In the genomic region with DNA sequence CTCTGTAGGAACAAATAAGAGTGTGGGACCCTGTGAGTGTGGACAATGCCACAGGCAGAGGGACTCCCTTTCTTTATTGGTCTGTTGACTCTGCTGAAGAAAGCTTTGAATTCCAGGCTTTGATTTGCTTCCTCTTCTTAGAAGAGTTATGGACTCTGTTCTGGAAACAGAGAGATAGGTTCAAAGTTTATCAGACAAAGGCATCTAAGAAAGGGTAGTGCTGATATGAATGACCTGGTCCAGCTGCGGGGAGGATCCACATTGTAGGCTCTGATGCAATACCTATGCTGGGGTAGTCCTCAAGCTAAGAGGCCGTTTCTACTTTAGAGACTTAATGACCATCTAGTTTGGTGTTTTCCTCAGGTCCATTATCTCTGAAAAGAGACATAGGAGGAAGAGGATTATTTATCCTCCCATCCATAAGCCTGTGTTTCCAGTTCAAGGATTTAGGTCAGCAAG, we compare ENCODE assay signal across 1 cellular context.
TF ChIP-seq lines count a peak whose summit lies in the region.

No MANE protein-coding gene starts in this region.

TF ChIP-seq in HepG2, 621 proteins besides CTCF, POLR2A, EP300 and RAD21 (continued from another document and continues in another):
- TF ChIP-seq SP140L (CRISPR knock-in tag; IDR thresholded peaks at IDR 0.05; ENCODE audit: borderline replicate concordance) (no peak), HNRNPK (IDR thresholded peaks at IDR 0.05; ENCODE audit: low read depth, low read length, poor library complexity, severe bottlenecking) (no peak), KMT2B (CRISPR knock-in tag; IDR thresholded peaks at IDR 0.05) (no peak), ZNF775 (CRISPR knock-in tag; IDR thresholded peaks at IDR 0.05; ENCODE audit: borderline replicate concordance) (no peak), GZF1 (CRISPR knock-in tag; IDR thresholded peaks at IDR 0.05) (no peak), TP53 (CRISPR knock-in tag; conservative IDR thresholded peaks at IDR 0.05) (no peak), NFKBIZ (CRISPR knock-in tag; IDR thresholded peaks at IDR 0.05) (no peak), MAF1 (CRISPR knock-in tag; IDR thresholded peaks at IDR 0.05; ENCODE audit: borderline replicate concordance) (no peak), NKX3-1 (CRISPR knock-in tag; IDR thresholded peaks at IDR 0.05) (no peak), ZNF572 (CRISPR knock-in tag; IDR thresholded peaks at IDR 0.05) (no peak), SMC3 (IDR thresholded peaks at IDR 0.05; ENCODE audit: low read length) (peak; percentile 16; the same call in 1 of the 2 replicates), ARHGAP35 (CRISPR knock-in tag; IDR thresholded peaks at IDR 0.05; ENCODE audit: borderline replicate concordance) (no peak), REL (CRISPR knock-in tag; conservative IDR thresholded peaks at IDR 0.05) (no peak), SMAD3 (CRISPR knock-in tag; IDR thresholded peaks at IDR 0.05) (0 out of 2 replicates have a peak, but pooled peaks have one; percentile 32), XRCC5 (optimal IDR thresholded peaks at IDR 0.05; ENCODE audit: low read length) (no peak), ELF1 (CRISPR knock-in tag; IDR thresholded peaks at IDR 0.05) (no peak), PCBP1 (IDR thresholded peaks at IDR 0.05; ENCODE audit: borderline replicate concordance, low read depth, low read length) (no peak), NR2C2 (CRISPR knock-in tag; IDR thresholded peaks at IDR 0.05; ENCODE audit: borderline replicate concordance) (peak; percentile 44; the same call in 1 of the 2 replicates), ZNF354B (CRISPR knock-in tag; IDR thresholded peaks at IDR 0.05) (no peak), RFXAP (CRISPR knock-in tag; IDR thresholded peaks at IDR 0.05; ENCODE audit: borderline replicate concordance) (no peak), ZNF839 (CRISPR knock-in tag; IDR thresholded peaks at IDR 0.05; ENCODE audit: borderline replicate concordance) (no peak), KDM5A (IDR thresholded peaks at IDR 0.05; ENCODE audit: borderline replicate concordance, low read length) (no peak), MTF2 (CRISPR knock-in tag; IDR thresholded peaks at IDR 0.05; ENCODE audit: borderline replicate concordance) (no peak), U2AF1 (optimal IDR thresholded peaks at IDR 0.05; ENCODE audit: low read depth, low read length) (no peak), MATR3 (CRISPR knock-in tag; IDR thresholded peaks at IDR 0.05) (no peak), RBM22 (optimal IDR thresholded peaks at IDR 0.05; ENCODE audit: low read length) (no peak), ZNF83 (CRISPR knock-in tag; IDR thresholded peaks at IDR 0.05; ENCODE audit: borderline replicate concordance) (no peak)
- TF ChIP-seq, protein P1, sequence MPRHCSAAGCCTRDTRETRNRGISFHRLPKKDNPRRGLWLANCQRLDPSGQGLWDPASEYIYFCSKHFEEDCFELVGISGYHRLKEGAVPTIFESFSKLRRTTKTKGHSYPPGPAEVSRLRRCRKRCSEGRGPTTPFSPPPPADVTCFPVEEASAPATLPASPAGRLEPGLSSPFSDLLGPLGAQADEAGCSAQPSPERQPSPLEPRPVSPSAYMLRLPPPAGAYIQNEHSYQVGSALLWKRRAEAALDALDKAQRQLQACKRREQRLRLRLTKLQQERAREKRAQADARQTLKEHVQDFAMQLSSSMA (CRISPR knock-in tag; IDR thresholded peaks at IDR 0.05): no peak
- TF ChIP-seq, protein P2, sequence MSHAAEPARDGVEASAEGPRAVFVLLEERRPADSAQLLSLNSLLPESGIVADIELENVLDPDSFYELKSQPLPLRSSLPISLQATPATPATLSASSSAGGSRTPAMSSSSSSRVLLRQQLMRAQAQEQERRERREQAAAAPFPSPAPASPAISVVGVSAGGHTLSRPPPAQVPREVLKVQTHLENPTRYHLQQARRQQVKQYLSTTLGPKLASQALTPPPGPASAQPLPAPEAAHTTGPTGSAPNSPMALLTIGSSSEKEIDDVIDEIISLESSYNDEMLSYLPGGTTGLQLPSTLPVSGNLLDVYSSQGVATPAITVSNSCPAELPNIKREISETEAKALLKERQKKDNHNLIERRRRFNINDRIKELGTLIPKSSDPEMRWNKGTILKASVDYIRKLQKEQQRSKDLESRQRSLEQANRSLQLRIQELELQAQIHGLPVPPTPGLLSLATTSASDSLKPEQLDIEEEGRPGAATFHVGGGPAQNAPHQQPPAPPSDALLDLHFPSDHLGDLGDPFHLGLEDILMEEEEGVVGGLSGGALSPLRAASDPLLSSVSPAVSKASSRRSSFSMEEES (CRISPR knock-in tag; IDR thresholded peaks at IDR 0.05): no peak
- TF ChIP-seq, protein P3, sequence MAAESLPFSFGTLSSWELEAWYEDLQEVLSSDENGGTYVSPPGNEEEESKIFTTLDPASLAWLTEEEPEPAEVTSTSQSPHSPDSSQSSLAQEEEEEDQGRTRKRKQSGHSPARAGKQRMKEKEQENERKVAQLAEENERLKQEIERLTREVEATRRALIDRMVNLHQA (CRISPR knock-in tag; IDR thresholded peaks at IDR 0.05): no peak
- TF ChIP-seq, protein P4, sequence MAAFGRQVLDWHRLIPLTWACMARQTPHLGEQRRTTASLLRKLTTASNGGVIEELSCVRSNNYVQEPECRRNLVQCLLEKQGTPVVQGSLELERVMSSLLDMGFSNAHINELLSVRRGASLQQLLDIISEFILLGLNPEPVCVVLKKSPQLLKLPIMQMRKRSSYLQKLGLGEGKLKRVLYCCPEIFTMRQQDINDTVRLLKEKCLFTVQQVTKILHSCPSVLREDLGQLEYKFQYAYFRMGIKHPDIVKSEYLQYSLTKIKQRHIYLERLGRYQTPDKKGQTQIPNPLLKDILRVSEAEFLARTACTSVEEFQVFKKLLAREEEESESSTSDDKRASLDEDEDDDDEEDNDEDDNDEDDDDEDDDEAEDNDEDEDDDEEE (CRISPR knock-in tag; IDR thresholded peaks at IDR 0.05): no peak
- TF ChIP-seq, protein P5, sequence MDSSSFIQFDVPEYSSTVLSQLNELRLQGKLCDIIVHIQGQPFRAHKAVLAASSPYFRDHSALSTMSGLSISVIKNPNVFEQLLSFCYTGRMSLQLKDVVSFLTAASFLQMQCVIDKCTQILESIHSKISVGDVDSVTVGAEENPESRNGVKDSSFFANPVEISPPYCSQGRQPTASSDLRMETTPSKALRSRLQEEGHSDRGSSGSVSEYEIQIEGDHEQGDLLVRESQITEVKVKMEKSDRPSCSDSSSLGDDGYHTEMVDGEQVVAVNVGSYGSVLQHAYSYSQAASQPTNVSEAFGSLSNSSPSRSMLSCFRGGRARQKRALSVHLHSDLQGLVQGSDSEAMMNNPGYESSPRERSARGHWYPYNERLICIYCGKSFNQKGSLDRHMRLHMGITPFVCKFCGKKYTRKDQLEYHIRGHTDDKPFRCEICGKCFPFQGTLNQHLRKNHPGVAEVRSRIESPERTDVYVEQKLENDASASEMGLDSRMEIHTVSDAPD (CRISPR knock-in tag; IDR thresholded peaks at IDR 0.05): no peak
- TF ChIP-seq, protein P6, sequence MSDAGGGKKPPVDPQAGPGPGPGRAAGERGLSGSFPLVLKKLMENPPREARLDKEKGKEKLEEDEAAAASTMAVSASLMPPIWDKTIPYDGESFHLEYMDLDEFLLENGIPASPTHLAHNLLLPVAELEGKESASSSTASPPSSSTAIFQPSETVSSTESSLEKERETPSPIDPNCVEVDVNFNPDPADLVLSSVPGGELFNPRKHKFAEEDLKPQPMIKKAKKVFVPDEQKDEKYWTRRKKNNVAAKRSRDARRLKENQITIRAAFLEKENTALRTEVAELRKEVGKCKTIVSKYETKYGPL (CRISPR knock-in tag; IDR thresholded peaks at IDR 0.05): no peak
- TF ChIP-seq, protein P7, sequence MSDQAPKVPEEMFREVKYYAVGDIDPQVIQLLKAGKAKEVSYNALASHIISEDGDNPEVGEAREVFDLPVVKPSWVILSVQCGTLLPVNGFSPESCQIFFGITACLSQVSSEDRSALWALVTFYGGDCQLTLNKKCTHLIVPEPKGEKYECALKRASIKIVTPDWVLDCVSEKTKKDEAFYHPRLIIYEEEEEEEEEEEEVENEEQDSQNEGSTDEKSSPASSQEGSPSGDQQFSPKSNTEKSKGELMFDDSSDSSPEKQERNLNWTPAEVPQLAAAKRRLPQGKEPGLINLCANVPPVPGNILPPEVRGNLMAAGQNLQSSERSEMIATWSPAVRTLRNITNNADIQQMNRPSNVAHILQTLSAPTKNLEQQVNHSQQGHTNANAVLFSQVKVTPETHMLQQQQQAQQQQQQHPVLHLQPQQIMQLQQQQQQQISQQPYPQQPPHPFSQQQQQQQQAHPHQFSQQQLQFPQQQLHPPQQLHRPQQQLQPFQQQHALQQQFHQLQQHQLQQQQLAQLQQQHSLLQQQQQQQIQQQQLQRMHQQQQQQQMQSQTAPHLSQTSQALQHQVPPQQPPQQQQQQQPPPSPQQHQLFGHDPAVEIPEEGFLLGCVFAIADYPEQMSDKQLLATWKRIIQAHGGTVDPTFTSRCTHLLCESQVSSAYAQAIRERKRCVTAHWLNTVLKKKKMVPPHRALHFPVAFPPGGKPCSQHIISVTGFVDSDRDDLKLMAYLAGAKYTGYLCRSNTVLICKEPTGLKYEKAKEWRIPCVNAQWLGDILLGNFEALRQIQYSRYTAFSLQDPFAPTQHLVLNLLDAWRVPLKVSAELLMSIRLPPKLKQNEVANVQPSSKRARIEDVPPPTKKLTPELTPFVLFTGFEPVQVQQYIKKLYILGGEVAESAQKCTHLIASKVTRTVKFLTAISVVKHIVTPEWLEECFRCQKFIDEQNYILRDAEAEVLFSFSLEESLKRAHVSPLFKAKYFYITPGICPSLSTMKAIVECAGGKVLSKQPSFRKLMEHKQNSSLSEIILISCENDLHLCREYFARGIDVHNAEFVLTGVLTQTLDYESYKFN (CRISPR knock-in tag; conservative IDR thresholded peaks at IDR 0.05): peak; percentile 86
- TF ChIP-seq, protein P8, sequence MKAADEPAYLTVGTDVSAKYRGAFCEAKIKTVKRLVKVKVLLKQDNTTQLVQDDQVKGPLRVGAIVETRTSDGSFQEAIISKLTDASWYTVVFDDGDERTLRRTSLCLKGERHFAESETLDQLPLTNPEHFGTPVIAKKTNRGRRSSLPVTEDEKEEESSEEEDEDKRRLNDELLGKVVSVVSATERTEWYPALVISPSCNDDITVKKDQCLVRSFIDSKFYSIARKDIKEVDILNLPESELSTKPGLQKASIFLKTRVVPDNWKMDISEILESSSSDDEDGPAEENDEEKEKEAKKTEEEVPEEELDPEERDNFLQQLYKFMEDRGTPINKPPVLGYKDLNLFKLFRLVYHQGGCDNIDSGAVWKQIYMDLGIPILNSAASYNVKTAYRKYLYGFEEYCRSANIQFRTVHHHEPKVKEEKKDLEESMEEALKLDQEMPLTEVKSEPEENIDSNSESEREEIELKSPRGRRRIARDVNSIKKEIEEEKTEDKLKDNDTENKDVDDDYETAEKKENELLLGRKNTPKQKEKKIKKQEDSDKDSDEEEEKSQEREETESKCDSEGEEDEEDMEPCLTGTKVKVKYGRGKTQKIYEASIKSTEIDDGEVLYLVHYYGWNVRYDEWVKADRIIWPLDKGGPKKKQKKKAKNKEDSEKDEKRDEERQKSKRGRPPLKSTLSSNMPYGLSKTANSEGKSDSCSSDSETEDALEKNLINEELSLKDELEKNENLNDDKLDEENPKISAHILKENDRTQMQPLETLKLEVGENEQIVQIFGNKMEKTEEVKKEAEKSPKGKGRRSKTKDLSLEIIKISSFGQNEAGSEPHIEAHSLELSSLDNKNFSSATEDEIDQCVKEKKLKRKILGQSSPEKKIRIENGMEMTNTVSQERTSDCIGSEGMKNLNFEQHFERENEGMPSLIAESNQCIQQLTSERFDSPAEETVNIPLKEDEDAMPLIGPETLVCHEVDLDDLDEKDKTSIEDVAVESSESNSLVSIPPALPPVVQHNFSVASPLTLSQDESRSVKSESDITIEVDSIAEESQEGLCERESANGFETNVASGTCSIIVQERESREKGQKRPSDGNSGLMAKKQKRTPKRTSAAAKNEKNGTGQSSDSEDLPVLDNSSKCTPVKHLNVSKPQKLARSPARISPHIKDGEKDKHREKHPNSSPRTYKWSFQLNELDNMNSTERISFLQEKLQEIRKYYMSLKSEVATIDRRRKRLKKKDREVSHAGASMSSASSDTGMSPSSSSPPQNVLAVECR (CRISPR knock-in tag; IDR thresholded peaks at IDR 0.05; ENCODE audit: borderline replicate concordance): peak; percentile 24; the same call in 1 of the 2 replicates
- TF ChIP-seq, protein P9, sequence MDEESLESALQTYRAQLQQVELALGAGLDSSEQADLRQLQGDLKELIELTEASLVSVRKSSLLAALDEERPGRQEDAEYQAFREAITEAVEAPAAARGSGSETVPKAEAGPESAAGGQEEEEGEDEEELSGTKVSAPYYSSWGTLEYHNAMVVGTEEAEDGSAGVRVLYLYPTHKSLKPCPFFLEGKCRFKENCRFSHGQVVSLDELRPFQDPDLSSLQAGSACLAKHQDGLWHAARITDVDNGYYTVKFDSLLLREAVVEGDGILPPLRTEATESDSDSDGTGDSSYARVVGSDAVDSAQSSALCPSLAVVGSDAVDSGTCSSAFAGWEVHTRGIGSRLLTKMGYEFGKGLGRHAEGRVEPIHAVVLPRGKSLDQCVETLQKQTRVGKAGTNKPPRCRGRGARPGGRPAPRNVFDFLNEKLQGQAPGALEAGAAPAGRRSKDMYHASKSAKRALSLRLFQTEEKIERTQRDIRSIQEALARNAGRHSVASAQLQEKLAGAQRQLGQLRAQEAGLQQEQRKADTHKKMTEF (CRISPR knock-in tag; IDR thresholded peaks at IDR 0.05): peak; percentile 75
- TF ChIP-seq, protein P10, sequence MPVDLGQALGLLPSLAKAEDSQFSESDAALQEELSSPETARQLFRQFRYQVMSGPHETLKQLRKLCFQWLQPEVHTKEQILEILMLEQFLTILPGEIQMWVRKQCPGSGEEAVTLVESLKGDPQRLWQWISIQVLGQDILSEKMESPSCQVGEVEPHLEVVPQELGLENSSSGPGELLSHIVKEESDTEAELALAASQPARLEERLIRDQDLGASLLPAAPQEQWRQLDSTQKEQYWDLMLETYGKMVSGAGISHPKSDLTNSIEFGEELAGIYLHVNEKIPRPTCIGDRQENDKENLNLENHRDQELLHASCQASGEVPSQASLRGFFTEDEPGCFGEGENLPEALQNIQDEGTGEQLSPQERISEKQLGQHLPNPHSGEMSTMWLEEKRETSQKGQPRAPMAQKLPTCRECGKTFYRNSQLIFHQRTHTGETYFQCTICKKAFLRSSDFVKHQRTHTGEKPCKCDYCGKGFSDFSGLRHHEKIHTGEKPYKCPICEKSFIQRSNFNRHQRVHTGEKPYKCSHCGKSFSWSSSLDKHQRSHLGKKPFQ (CRISPR knock-in tag; IDR thresholded peaks at IDR 0.05; ENCODE audit: insufficient replicate concordance): no peak
- TF ChIP-seq, protein P11, sequence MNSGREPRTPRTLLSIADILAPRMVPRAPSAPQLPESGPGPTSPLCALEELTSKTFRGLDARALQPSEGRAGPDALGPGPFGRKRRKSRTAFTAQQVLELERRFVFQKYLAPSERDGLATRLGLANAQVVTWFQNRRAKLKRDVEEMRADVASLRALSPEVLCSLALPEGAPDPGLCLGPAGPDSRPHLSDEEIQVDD (CRISPR knock-in tag; IDR thresholded peaks at IDR 0.05; ENCODE audit: borderline replicate concordance): no peak
- TF ChIP-seq, protein P12, sequence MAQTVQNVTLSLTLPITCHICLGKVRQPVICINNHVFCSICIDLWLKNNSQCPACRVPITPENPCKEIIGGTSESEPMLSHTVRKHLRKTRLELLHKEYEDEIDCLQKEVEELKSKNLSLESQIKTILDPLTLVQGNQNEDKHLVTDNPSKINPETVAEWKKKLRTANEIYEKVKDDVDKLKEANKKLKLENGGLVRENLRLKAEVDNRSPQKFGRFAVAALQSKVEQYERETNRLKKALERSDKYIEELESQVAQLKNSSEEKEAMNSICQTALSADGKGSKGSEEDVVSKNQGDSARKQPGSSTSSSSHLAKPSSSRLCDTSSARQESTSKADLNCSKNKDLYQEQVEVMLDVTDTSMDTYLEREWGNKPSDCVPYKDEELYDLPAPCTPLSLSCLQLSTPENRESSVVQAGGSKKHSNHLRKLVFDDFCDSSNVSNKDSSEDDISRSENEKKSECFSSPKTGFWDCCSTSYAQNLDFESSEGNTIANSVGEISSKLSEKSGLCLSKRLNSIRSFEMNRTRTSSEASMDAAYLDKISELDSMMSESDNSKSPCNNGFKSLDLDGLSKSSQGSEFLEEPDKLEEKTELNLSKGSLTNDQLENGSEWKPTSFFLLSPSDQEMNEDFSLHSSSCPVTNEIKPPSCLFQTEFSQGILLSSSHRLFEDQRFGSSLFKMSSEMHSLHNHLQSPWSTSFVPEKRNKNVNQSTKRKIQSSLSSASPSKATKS (CRISPR knock-in tag; IDR thresholded peaks at IDR 0.05): no peak
